Comparison of ENCODE assay signal across 1 cellular context in genomic region chr5:60700347-60700815, GRCh38.
A peak's percentile ranks its signal among the peaks of the same experiment; 100 is the strongest.
TF ChIP-seq lines count a peak whose summit lies in the region.

No MANE protein-coding gene starts in this region.

TF ChIP-seq in K562, 482 proteins besides CTCF, POLR2A, EP300 and RAD21 (continued from another document and continues in another):
- TF ChIP-seq ZBTB40 (IDR thresholded peaks at IDR 0.05) (peak; percentile 52; the same call in 1 of the 2 replicates), ZBTB40 (CRISPR knock-in tag; IDR thresholded peaks at IDR 0.05) (no peak), HBP1 (CRISPR knock-in tag; IDR thresholded peaks at IDR 0.05) (0 out of 2 replicates have a peak, but pooled peaks have one; percentile 9), ZNF124 (CRISPR knock-in tag; IDR thresholded peaks at IDR 0.05) (no peak), ZNF143 (CRISPR knock-in tag; IDR thresholded peaks at IDR 0.05) (no peak), NR2C2 (CRISPR knock-in tag; IDR thresholded peaks at IDR 0.05) (no peak), NR2C2 (tag; IDR thresholded peaks at IDR 0.05) (no peak), ZC3H11A (IDR thresholded peaks at IDR 0.05; ENCODE audit: low read depth, low read length) (no peak), CCNT2 (IDR thresholded peaks at IDR 0.05; ENCODE audit: borderline replicate concordance, extremely low read depth, insufficient read length, low read depth, low read length) (no peak), ZNF512 (tag; IDR thresholded peaks at IDR 0.05) (no peak), CBX1 (IDR thresholded peaks at IDR 0.05; ENCODE audit: low read depth) (no peak; the same call in 1 of the 2 replicates), ZNF511 (CRISPR knock-in tag; IDR thresholded peaks at IDR 0.05) (0 out of 2 replicates have a peak, but pooled peaks have one; percentile 22), CBFA2T3 (IDR thresholded peaks at IDR 0.05) (no peak; the same call in 1 of the 2 replicates), SMARCB1 (IDR thresholded peaks at IDR 0.05; ENCODE audit: insufficient read length, low read depth) (no peak), E2F6 (IDR thresholded peaks at IDR 0.05; ENCODE audit: borderline replicate concordance in 1 of 2, extremely low read depth in 1 of 2, insufficient read depth in 1 of 2, insufficient read length in 1 of 2, low read depth in 1 of 2, low read length in 1 of 2, poor library complexity in 1 of 2, severe bottlenecking in 1 of 2) (peak in 1 of 2 experiments; percentile 57), FOXP4 (CRISPR knock-in tag; IDR thresholded peaks at IDR 0.05; ENCODE audit: borderline replicate concordance) (0 out of 2 replicates have a peak, but pooled peaks have one; percentile 17), ZNF3 (CRISPR knock-in tag; IDR thresholded peaks at IDR 0.05) (no peak), PHTF2 (CRISPR knock-in tag; IDR thresholded peaks at IDR 0.05) (no peak), SP1 (CRISPR knock-in tag; IDR thresholded peaks at IDR 0.05) (no peak), ZNF57 (CRISPR knock-in tag; IDR thresholded peaks at IDR 0.05) (no peak), TAF1 (IDR thresholded peaks at IDR 0.05; ENCODE audit: control insufficient read depth, extremely low read depth, insufficient read depth, low read length, severe bottlenecking) (peak; percentile 4), ESRRB (CRISPR knock-in tag; IDR thresholded peaks at IDR 0.05; ENCODE audit: borderline replicate concordance) (no peak), RAD51 (IDR thresholded peaks at IDR 0.05; ENCODE audit: borderline replicate concordance, low read depth) (no peak), ZNF655 (CRISPR knock-in tag; IDR thresholded peaks at IDR 0.05) (no peak), MLLT1 (IDR thresholded peaks at IDR 0.05) (no peak), ZNF282 (CRISPR knock-in tag; IDR thresholded peaks at IDR 0.05) (no peak), TGIF2 (CRISPR knock-in tag; IDR thresholded peaks at IDR 0.05) (no peak), SFPQ (IDR thresholded peaks at IDR 0.05; ENCODE audit: low read depth, low read length) (no peak), NR0B1 (IDR thresholded peaks at IDR 0.05; ENCODE audit: partially characterized antibody) (no peak), ZNF133 (CRISPR knock-in tag; IDR thresholded peaks at IDR 0.05) (no peak), HNRNPL (IDR thresholded peaks at IDR 0.05; ENCODE audit: low read depth, low read length) (no peak), ZNF77 (CRISPR knock-in tag; IDR thresholded peaks at IDR 0.05) (no peak), ZNF445 (CRISPR knock-in tag; IDR thresholded peaks at IDR 0.05; ENCODE audit: low read depth) (no peak), DLX4 (CRISPR knock-in tag; IDR thresholded peaks at IDR 0.05) (no peak), NFE2L1 (tag; IDR thresholded peaks at IDR 0.05; ENCODE audit: borderline replicate concordance, low read depth) (no peak)
